In the genomic region with DNA sequence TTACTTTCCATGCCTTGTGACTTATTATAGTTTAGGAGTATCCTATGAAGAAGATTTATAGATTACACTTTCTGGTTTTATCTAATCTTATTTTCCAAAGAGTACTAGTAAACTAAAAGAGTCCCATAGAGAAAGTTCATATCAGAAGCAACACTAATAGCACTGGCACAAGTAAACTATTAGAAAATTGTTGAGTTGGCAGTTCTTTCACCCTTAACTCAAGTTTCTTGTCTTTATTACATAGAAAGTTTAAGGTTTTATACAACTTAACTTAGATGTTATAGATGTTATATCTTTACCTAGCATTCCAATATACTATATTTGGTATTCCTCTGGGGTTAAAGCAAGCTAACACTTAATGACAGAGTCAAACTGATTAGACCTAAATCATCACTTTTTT, we compare ENCODE assay signal across 28 cellular contexts.
"Had no signal": no experiment of that assay in that cellular context is flagged by ENCODE, and none has a peak within 500 bp of the region (broad histone marks: within the 10 kb centered on the region; RNA-seq: fewer than 3 reads in every experiment).

No MANE protein-coding gene starts in this region.

- FAIRE-seq: colon, endometrium, endothelial cell of umbilical vein, frontal cortex had no signal

- H3K27me3 ChIP-seq: colonic mucosa, dorsolateral prefrontal cortex, esophagus muscularis mucosa, esophagus squamous epithelium, foreskin keratinocyte, gastrocnemius medialis, gastroesophageal sphincter, heart left ventricle, heart right ventricle had no signal

- H3K36me3 ChIP-seq: colonic mucosa, esophagus muscularis mucosa, esophagus squamous epithelium, gastrocnemius medialis, gastroesophageal sphincter, heart left ventricle, heart right ventricle had no signal

- ATAC-seq: effector memory CD8-positive, alpha-beta T cell; esophagus mucosa; foreskin keratinocyte; gastrocnemius medialis; gastroesophageal sphincter; heart left ventricle; heart right ventricle had no signal

- H3K27ac ChIP-seq: colonic mucosa, coronary artery, dorsolateral prefrontal cortex, epithelial cell of prostate, esophagus muscularis mucosa, esophagus squamous epithelium, foreskin keratinocyte, gastrocnemius medialis, gastroesophageal sphincter, heart left ventricle, heart right ventricle had no signal

- DNase-seq: colonic mucosa; cortex of kidney; dermis blood vessel endothelial cell; dorsolateral prefrontal cortex; effector CD4-positive, alpha-beta T cell; effector CD8-positive, alpha-beta T cell; effector memory CD4-positive, alpha-beta T cell; effector memory CD8-positive, alpha-beta T cell; endodermal cell; erythroblast; esophagus squamous epithelium; foreskin fibroblast; foreskin keratinocyte; foreskin melanocyte; gastrocnemius medialis; glutamatergic neuron; head of caudate nucleus; heart left ventricle; heart right ventricle had no signal

- H3K4me3 ChIP-seq: colonic mucosa, coronary artery, dorsolateral prefrontal cortex, esophagus muscularis mucosa, esophagus squamous epithelium, gastrocnemius medialis, gastroesophageal sphincter, heart left ventricle, heart right ventricle had no signal

- H3K9me3 ChIP-seq: colonic mucosa, esophagus muscularis mucosa, esophagus squamous epithelium, gastrocnemius medialis, gastroesophageal sphincter, heart left ventricle, heart right ventricle had no signal

- H3K4me1 ChIP-seq: colonic mucosa, esophagus muscularis mucosa, esophagus squamous epithelium, foreskin keratinocyte, gastrocnemius medialis, gastroesophageal sphincter, heart left ventricle, heart right ventricle had no signal
